In genomic region chr17:61517843-61518606, GRCh38 we compare ENCODE assay signal across 28 cellular contexts.
A peak's percentile ranks its signal among the peaks of the same experiment; 100 is the strongest.
DNase-seq lines count a peak whose midpoint lies in the region; ATAC-seq, FAIRE-seq and TF ChIP-seq lines count a peak whose summit lies in the region.
"Had no signal": no experiment of that assay in that cellular context is flagged by ENCODE, and none has a peak within 500 bp of the region (broad histone marks: within the 10 kb centered on the region; RNA-seq: fewer than 3 reads in every experiment).

No MANE protein-coding gene starts in this region.

- ATAC-seq in HG02885 (IDR thresholded peaks at IDR 0.05; ENCODE audit: poor library complexity, unreplicated experiment) = no peak
- no peak for ATAC-seq in left lobe of liver
- ATAC-seq: HCT116, K562 had no signal

- no peak overlapping the region for H3K56ac ChIP-seq in mesendoderm (ENCODE audit: low read length)

- H3K9me3 ChIP-seq in cardiac muscle cell (ENCODE audit: low read depth) (no peaks in the 10 kb centered on the region), sigmoid colon (no peaks in the 10 kb centered on the region), kidney (ENCODE audit: control insufficient read depth in 1 of 2, low read length in 2 of 2) (no peaks in the 10 kb centered on the region)
- H3K9me3 ChIP-seq: BLaER1 treated with 17β-estradiol and CSF1 and Interleukin-3, amounts not matched to agents 10 nM and 100 nM; MG63; Peyer's patch had no signal

- no peak overlapping the region for H4K8ac ChIP-seq in mesendoderm (ENCODE audit: low read depth, low read length)

- H2AK5ac ChIP-seq in mesendoderm (ENCODE audit: low read length) = no peak overlapping the region

- no peak overlapping the region for H4K5ac ChIP-seq in mesendoderm (ENCODE audit: low read length)

- WGBS in mesendoderm (ENCODE audit: extremely low coverage, insufficient coverage, low lambda C conversion rate) = no CpG with 5 or more reads among the region's 3 CpGs
- WGBS in sigmoid colon, 2 donors = 70 to 74% methylated on average over 3 of the region's 3 CpGs

- no peak overlapping the region for H2BK120ac ChIP-seq in mesendoderm (ENCODE audit: low read depth, low read length)

- DNase-seq in cardiac muscle cell (ENCODE audit: low read depth in 1 of 2, low spot score in 1 of 2) (no peak), cardiac septum (ENCODE audit: low spot score) (no peak), NCI-H82 (lab: John Stamatoyannopoulos, UW) (peak; percentile 66), mesendoderm (peak; percentile 40), sigmoid colon (no peak), kidney (no peak), left lobe of liver (ENCODE audit: low spot score) (no peak)
- DNase-seq: AML-193; CD4-positive, alpha-beta T cell; DMS53; EL; GDM1; MG63; NCI-H1105 treated with DMSO at 0.1 percent for 48 hours; NCI-H2029; NCI-H446 treated with DMSO at 0.1 percent for 48 hours; NCI-H526; OCI-M1; Peyer's patch; SHP77 treated with DMSO at 0.1 percent for 48 hours had no signal

- no peaks in the 10 kb centered on the region for H3K27me3 ChIP-seq in cardiac muscle cell
- H3K27me3 ChIP-seq in mesendoderm (ENCODE audit: insufficient read depth, low read length, poor library complexity) = no peaks in the 10 kb centered on the region
- H3K27me3 ChIP-seq in sigmoid colon = no peaks in the 10 kb centered on the region
- H3K27me3 ChIP-seq: BLaER1 treated with 17β-estradiol and CSF1 and Interleukin-3, amounts not matched to agents 10 nM and 100 nM; Peyer's patch had no signal

- H2BK15ac ChIP-seq in mesendoderm (replicated peaks; ENCODE audit: low read depth) = no peak overlapping the region

- no peak overlapping the region for H2BK5ac ChIP-seq in mesendoderm (ENCODE audit: low read length)

- H3K27ac ChIP-seq in cardiac muscle cell = peak overlapping the region; percentile 6
- H3K27ac ChIP-seq in mesendoderm (ENCODE audit: low read depth, low read length) = no peak overlapping the region
- no peak overlapping the region for H3K27ac ChIP-seq in sigmoid colon
- no peak overlapping the region for H3K27ac ChIP-seq in kidney (ENCODE audit: low read depth in 2 of 2, low read length in 2 of 2)
- H3K27ac ChIP-seq: BLaER1 treated with 17β-estradiol and CSF1 and Interleukin-3, amounts not matched to agents 10 nM and 100 nM; Peyer's patch; SK-N-MC had no signal

- TF ChIP-seq POLR2A in sigmoid colon (IDR thresholded peaks at IDR 0.05) = no peak

- peaks cover 4% of the 10 kb centered on the region for H3K4me1 ChIP-seq in cardiac muscle cell (ENCODE audit: low read depth)
- H3K4me1 ChIP-seq in mesendoderm (ENCODE audit: control insufficient read depth, low read depth, low read length) = no peaks in the 10 kb centered on the region
- no peaks in the 10 kb centered on the region for H3K4me1 ChIP-seq in sigmoid colon
- no peaks in the 10 kb centered on the region for H3K4me1 ChIP-seq in kidney (ENCODE audit: control insufficient read depth in 1 of 2, insufficient read depth in 1 of 2, low read depth in 1 of 2, low read length in 2 of 2)
- H3K4me1 ChIP-seq: BLaER1 treated with 17β-estradiol and CSF1 and Interleukin-3, amounts not matched to agents 10 nM and 100 nM; Peyer's patch had no signal

- H3K4me3 ChIP-seq in cardiac muscle cell (no peak overlapping the region), mesendoderm (ENCODE audit: low read length) (no peak overlapping the region), sigmoid colon (no peak overlapping the region), kidney (ENCODE audit: low read length in 2 of 2) (no peak overlapping the region)
- H3K4me3 ChIP-seq: BLaER1 treated with 17β-estradiol and CSF1 and Interleukin-3, amounts not matched to agents 10 nM and 100 nM; K562; MG63; Peyer's patch; SK-N-MC had no signal

- intact Hi-C loops in cardiac septum (cut with DNase I) (no loop called here), sigmoid colon (cut with DNase I) (no loop called here), kidney (cut with DNase I) (no loop called here)

- no peaks in the 10 kb centered on the region for H3K79me2 ChIP-seq in mesendoderm (ENCODE audit: control insufficient read depth, insufficient read depth, low read length)

- no peak overlapping the region for H3K23ac ChIP-seq in mesendoderm (ENCODE audit: low read length)

- no peak for FAIRE-seq in kidney (lab: Jason Lieb, UNC)
- FAIRE-seq: A204.1, GM12891, H1, K562 had no signal

- no peak overlapping the region for H3K4ac ChIP-seq in mesendoderm (ENCODE audit: low read depth, low read length)

- H3K18ac ChIP-seq in mesendoderm (ENCODE audit: low read length) = no peak overlapping the region

- TF ChIP-seq EP300 in sigmoid colon (IDR thresholded peaks at IDR 0.05) = no peak

- no peaks in the 10 kb centered on the region for H3K36me3 ChIP-seq in cardiac muscle cell
- H3K36me3 ChIP-seq in mesendoderm (ENCODE audit: control insufficient read depth, insufficient read depth, low read length) = no peaks in the 10 kb centered on the region
- H3K36me3 ChIP-seq in sigmoid colon = no peaks in the 10 kb centered on the region
- no peaks in the 10 kb centered on the region for H3K36me3 ChIP-seq in kidney (ENCODE audit: control insufficient read depth in 1 of 2, insufficient read depth in 2 of 2, low read length in 2 of 2)
- H3K36me3 ChIP-seq: BLaER1 treated with 17β-estradiol and CSF1 and Interleukin-3, amounts not matched to agents 10 nM and 100 nM; MG63; Peyer's patch had no signal

- H3K9ac ChIP-seq in mesendoderm (ENCODE audit: low read length) (no peak overlapping the region), kidney (ENCODE audit: low read length in 2 of 2) (no peak overlapping the region)
- H3K9ac ChIP-seq: BLaER1 treated with 17β-estradiol and CSF1 and Interleukin-3, amounts not matched to agents 10 nM and 100 nM had no signal

- no peak overlapping the region for H3K4me2 ChIP-seq in mesendoderm (ENCODE audit: low read length)
- H3K4me2 ChIP-seq: BLaER1 treated with 17β-estradiol and CSF1 and Interleukin-3, amounts not matched to agents 10 nM and 100 nM had no signal

- H3K79me1 ChIP-seq in mesendoderm (ENCODE audit: low read length) = no peaks in the 10 kb centered on the region

- TF ChIP-seq CTCF in cardiac muscle cell (IDR thresholded peaks at IDR 0.05; ENCODE audit: low read depth, low read length) = no peak
- TF ChIP-seq CTCF in sigmoid colon (IDR thresholded peaks at IDR 0.05) = no peak
- TF ChIP-seq CTCF in kidney (IDR thresholded peaks at IDR 0.05; ENCODE audit: borderline replicate concordance, extremely low read depth, insufficient read depth) = no peak

Comparison
In these comparisons a context has a peak if more than half of its experiments do, and no peak if none do; other contexts are left out.
1. DNase-seq: peak in NCI-H82 (single experiment) and mesendoderm (single experiment); none in cardiac muscle cell (0 of 2), cardiac septum (single experiment), sigmoid colon (single experiment), kidney (single experiment) and left lobe of liver (single experiment).